19 cellular contexts compared by ENCODE assay signal in genomic region chr1:78223417-78224215, GRCh38.
A peak's percentile ranks its signal among the peaks of the same experiment; 100 is the strongest.
DNase-seq lines count a peak whose midpoint lies in the region; ATAC-seq and TF ChIP-seq lines count a peak whose summit lies in the region.
"Had no signal": no experiment of that assay in that cellular context is flagged by ENCODE, and none has a peak within 500 bp of the region (broad histone marks: within the 10 kb centered on the region; RNA-seq: fewer than 3 reads in every experiment).

No MANE protein-coding gene starts in this region.

- no peaks in the 10 kb centered on the region for H3K79me2 ChIP-seq in PC-3 (ENCODE audit: low read length)
- no peaks in the 10 kb centered on the region for H3K79me2 ChIP-seq in fibroblast of lung (ENCODE audit: control insufficient read depth, insufficient read depth, low read length)

- no peak for ATAC-seq in PC-3
- no peak for ATAC-seq in lung (ENCODE audit: insufficient read depth, low FRiP score)
- no peak for ATAC-seq in GM19452 (IDR thresholded peaks at IDR 0.05; ENCODE audit: unreplicated experiment)
- ATAC-seq: activated CD4-positive, alpha-beta T cell treated with anti-CD3 and anti-CD28 coated beads for 36 hours; T-helper 17 cell had no signal

- H3K36me3 ChIP-seq in PC-3 (ENCODE audit: low read depth, low read length): no peaks in the 10 kb centered on the region; the same call in 1 of the 2 replicates
- H3K36me3 ChIP-seq in fibroblast of lung (ENCODE audit: control insufficient read depth, insufficient read depth, low read length): no peaks in the 10 kb centered on the region
- H3K36me3 ChIP-seq in lung (ENCODE audit: control insufficient read depth in 2 of 2, insufficient read depth in 2 of 2, low read length in 2 of 2): no peaks in the 10 kb centered on the region
- H3K36me3 ChIP-seq: cardiac muscle cell, transverse colon had no signal

- H2AFZ ChIP-seq in PC-3 (ENCODE audit: low read length) (no peak overlapping the region; the same call in 1 of the 2 replicates), fibroblast of lung (ENCODE audit: low read length) (no peak overlapping the region)

- POLR2A ChIA-PET in PC-3 (lab: Charles Lee; ENCODE audit: unreplicated experiment): no interaction called here

- H3F3A ChIP-seq in PC-3 (ENCODE audit: low read length, unreplicated experiment): no peaks in the 10 kb centered on the region

- H3K4me3 ChIP-seq in AG09309 (ENCODE audit: control insufficient read depth, low read depth, low read length): no peak overlapping the region
- H3K4me3 ChIP-seq in PC-3 (ENCODE audit: low read length): no peak overlapping the region
- no peak overlapping the region for H3K4me3 ChIP-seq in fibroblast of lung (replicated peaks in 1 of 4; ENCODE audit: control extremely low read depth in 1 of 4, insufficient read depth in 1 of 4, low read depth in 3 of 4, low read length in 4 of 4)
- H3K4me3 ChIP-seq in lung: no peak overlapping the region
- H3K4me3 ChIP-seq: cardiac muscle cell, transverse colon had no signal

- H3K4me2 ChIP-seq in PC-3 (ENCODE audit: low read length) (no peak overlapping the region), fibroblast of lung (ENCODE audit: extremely low read depth, insufficient read depth, low read length) (no peak overlapping the region)

- no peaks in the 10 kb centered on the region for H3K9me3 ChIP-seq in PC-3 (ENCODE audit: low read length)
- no peaks in the 10 kb centered on the region for H3K9me3 ChIP-seq in fibroblast of lung (ENCODE audit: control insufficient read depth, insufficient read depth, low read depth, low read length)
- H3K9me3 ChIP-seq in lung (ENCODE audit: control insufficient read depth in 2 of 2, insufficient read depth in 1 of 2, low read length in 1 of 2): peaks cover 10 to 11% of the 10 kb centered on the region in 2 donors

- H4K20me1 ChIP-seq in PC-3 (ENCODE audit: low read length) (no peaks in the 10 kb centered on the region), fibroblast of lung (ENCODE audit: control insufficient read depth, extremely low read depth, insufficient read depth, low read length) (no peaks in the 10 kb centered on the region)

- no peak overlapping the region for H3K9ac ChIP-seq in PC-3 (ENCODE audit: low read length)
- no peak overlapping the region for H3K9ac ChIP-seq in fibroblast of lung (ENCODE audit: insufficient read depth, low read length)

- CTCF ChIA-PET in PC-3 (lab: Charles Lee): no interaction called here

- intact Hi-C loops in PC-3 (cut with micrococcal nuclease): loop anchor here (5.0 kb wide), 1 partner anchor 46 kb away; no protein-coding TSS in a partner anchor

- WGBS in lung, 2 donors: 72 to 82% methylated on average over 6 of the region's 6 CpGs

- H3K27me3 ChIP-seq in PC-3 (ENCODE audit: low read length): no peaks in the 10 kb centered on the region
- no peaks in the 10 kb centered on the region for H3K27me3 ChIP-seq in fibroblast of lung (ENCODE audit: control insufficient read depth, insufficient read depth, low read length)
- H3K27me3 ChIP-seq in lung (ENCODE audit: control insufficient read depth, insufficient read depth): no peaks in the 10 kb centered on the region
- H3K27me3 ChIP-seq: cardiac muscle cell, transverse colon had no signal

- H3K4me1 ChIP-seq in PC-3 (ENCODE audit: insufficient read depth, low read length) (peaks cover 14% of the 10 kb centered on the region), fibroblast of lung (ENCODE audit: control insufficient read depth, extremely low read depth, insufficient read depth, low read length) (no peaks in the 10 kb centered on the region), lung (ENCODE audit: control insufficient read depth in 2 of 2, insufficient read depth in 2 of 2, low read length in 2 of 2) (no peaks in the 10 kb centered on the region)

- no peaks in the 10 kb centered on the region for H3K9me2 ChIP-seq in PC-3 (replicated peaks; ENCODE audit: low read length)

- TF ChIP-seq CTCF in AG09309 (IDR thresholded peaks at IDR 0.05; ENCODE audit: control insufficient read depth, insufficient read depth, low read depth, low read length, missing control alignments) (no peak), PC-3 (conservative IDR thresholded peaks at IDR 0.05; ENCODE audit: low read depth, low read length) (no peak), fibroblast of lung (conservative IDR thresholded peaks at IDR 0.05 in 1 of 2, IDR thresholded peaks at IDR 0.05 in 1 of 2; ENCODE audit: low read depth in 1 of 2, low read length in 2 of 2) (no peak), lung (IDR thresholded peaks at IDR 0.05; ENCODE audit: control extremely low read depth, extremely low read depth) (no peak)

- DNase-seq in AG09309 (ENCODE audit: low read depth) (peak; percentile 67), PC-3 (peak; percentile 15), fibroblast of lung (ENCODE audit: low read depth in 2 of 2) (peak; percentile 51 to 74), lung (ENCODE audit: low spot score) (peak; percentile 35), NCI-H226 (no peak), pons (ENCODE audit: low spot score) (no peak)
- DNase-seq in activated T-cell treated with anti-CD3 and anti-CD28 coated beads, Interleukin-2, amount 50 U/mL, for 48 hours: no peak
- DNase-seq: ACHN; activated CD4-positive, alpha-beta T cell treated with anti-CD3 and anti-CD28 coated beads for 36 hours; activated CD8-positive, alpha-beta memory T cell treated with anti-CD3 and anti-CD28 coated beads, Interleukin-2, amount 50 U/mL, for 4 hours; activated naive CD4-positive, alpha-beta T cell treated with Interleukin-2 at 50 U/mL for 16 hours; COR-L47; effector CD8-positive, alpha-beta T cell; NCI-H2171 treated with DMSO at 0.1 percent for 48 hours; SHP77; T-helper 17 cell; transverse colon had no signal

- no peak overlapping the region for H3K27ac ChIP-seq in PC-3 (ENCODE audit: low read length)
- no peak overlapping the region for H3K27ac ChIP-seq in fibroblast of lung (ENCODE audit: insufficient read depth, low read length)
- no peak overlapping the region for H3K27ac ChIP-seq in lung (ENCODE audit: low read depth in 1 of 2, low read length in 1 of 2)
- H3K27ac ChIP-seq: cardiac muscle cell, transverse colon had no signal

- BruUV-seq in PC-3 (replicated peaks; lab: Mats Ljungman, UMichigan): no TSS peak

Comparison
In these comparisons a context has a peak if more than half of its experiments do, and no peak if none do; other contexts are left out.
1. DNase-seq: peak in AG09309 (single experiment), PC-3 (single experiment), fibroblast of lung (2 of 2) and lung (single experiment); none in NCI-H226 (single experiment), activated T-cell treated with anti-CD3 and anti-CD28 coated beads, Interleukin-2, amount 50 U/mL, for 48 hours (0 of 2) and pons (single experiment).